ENCODE assay signal across 8 cellular contexts in genomic region chr3:34260266-34260990, GRCh38.
DNase-seq lines count a peak whose midpoint lies in the region; ATAC-seq and TF ChIP-seq lines count a peak whose summit lies in the region.

No MANE protein-coding gene starts in this region.

- in situ Hi-C loops in brain microvascular endothelial cell (cut with HindIII; ENCODE audit: low pct_ligation_motif_present, low sequenced_read_pairs), result no loop called here

- DNase-seq in NCI-H1105 treated with DMSO at 0.1 percent for 48 hours (lab: John Stamatoyannopoulos, UW) (peak; percentile 17), NCI-H1105 (lab: John Stamatoyannopoulos, UW) (no peak), GOT3 (lab: John Stamatoyannopoulos, UW) (peak; percentile 5), NCI-H2029 treated with DMSO at 0.1 percent for 48 hours (lab: John Stamatoyannopoulos, UW) (peak; percentile 66), brain microvascular endothelial cell (peak; percentile 69), kidney epithelial cell (ENCODE audit: low read depth) (peak; percentile 19), GM19238 (ENCODE audit: insufficient read length, low spot score) (no peak)
- DNase-seq in stimulated activated naive CD8-positive, alpha-beta T cell treated with anti-CD3 and anti-CD28 coated beads, Interleukin-15, Interleukin-2, amounts not matched to agents 100 U/mL and 50 U/mL, for 24 hours, result peak; percentile 63

- TF ChIP-seq CTCF in brain microvascular endothelial cell (IDR thresholded peaks at IDR 0.05; ENCODE audit: low read depth, low read length, missing control alignments) (peak; percentile 79), kidney epithelial cell (IDR thresholded peaks at IDR 0.05; ENCODE audit: insufficient read depth, low read length, poor library complexity, severe bottlenecking) (peak; percentile 76)

- no peak for ATAC-seq in stimulated activated naive CD8-positive, alpha-beta T cell treated with anti-CD3 and anti-CD28 coated beads, Interleukin-15, Interleukin-2, amounts not matched to agents 100 U/mL and 50 U/mL, for 24 hours

- no peaks in the 10 kb centered on the region for H3K27me3 ChIP-seq in brain microvascular endothelial cell (replicated peaks)
- no peaks in the 10 kb centered on the region for H3K27me3 ChIP-seq in kidney epithelial cell (ENCODE audit: control insufficient read depth, insufficient read depth, low read length)

- no peak overlapping the region for H3K27ac ChIP-seq in brain microvascular endothelial cell

- H3K36me3 ChIP-seq in brain microvascular endothelial cell (replicated peaks), result no peaks in the 10 kb centered on the region
- no peaks in the 10 kb centered on the region for H3K36me3 ChIP-seq in kidney epithelial cell (ENCODE audit: control insufficient read depth, insufficient read depth, low read length)

- H3K4me3 ChIP-seq in brain microvascular endothelial cell (ENCODE audit: low read depth, low read length) (no peak overlapping the region), kidney epithelial cell (ENCODE audit: low read depth, low read length) (no peak overlapping the region)

Comparison
In these comparisons a context has a peak if more than half of its experiments do, and no peak if none do; other contexts are left out.
1. DNase-seq: peak in NCI-H1105 treated with DMSO at 0.1 percent for 48 hours (single experiment), GOT3 (single experiment), NCI-H2029 treated with DMSO at 0.1 percent for 48 hours (single experiment), brain microvascular endothelial cell (single experiment), kidney epithelial cell (single experiment) and stimulated activated naive CD8-positive, alpha-beta T cell treated with anti-CD3 and anti-CD28 coated beads, Interleukin-15, Interleukin-2, amounts not matched to agents 100 U/mL and 50 U/mL, for 24 hours (single experiment); none in NCI-H1105 (single experiment) and GM19238 (single experiment).